ENCODE assay signal across 9 cellular contexts in genomic region chrX:107741318-107741813, GRCh38. TPM values are rescaled to one million over a fixed set of nuclear protein-coding genes. Genes with fewer than 3 reads are reported as not detected.
A peak's percentile ranks its signal among the peaks of the same experiment; 100 is the strongest.
DNase-seq lines count a peak whose midpoint lies in the region; ATAC-seq and TF ChIP-seq lines count a peak whose summit lies in the region.
"Had no signal": no experiment of that assay in that cellular context is flagged by ENCODE, and none has a peak within 500 bp of the region (broad histone marks: within the 10 kb centered on the region; RNA-seq: fewer than 3 reads in every experiment).

No MANE protein-coding gene starts in this region.

- peaks cover 13 to 28% of the 10 kb centered on the region in 2 donors for H3K4me1 Mint-ChIP-seq in natural killer cell treated with Interleukin-12 subunit alpha and Interleukin-12 subunit beta and Interleukin-15 and Interleukin-18, amount 100 ng/mL, for 72 hours (ENCODE audit: low read depth in 2 of 2)

- H3K4me3 Mint-ChIP-seq in natural killer cell treated with Interleukin-12 subunit alpha and Interleukin-12 subunit beta and Interleukin-15 and Interleukin-18, amount 100 ng/mL, for 72 hours: peak overlapping the region; percentile 73

- no peaks in the 10 kb centered on the region for H3K9me3 ChIP-seq in adrenal gland (replicated peaks in 1 of 3)

- H3K9me3 Mint-ChIP-seq in natural killer cell treated with Interleukin-12 subunit alpha and Interleukin-12 subunit beta and Interleukin-15 and Interleukin-18, amount 100 ng/mL, for 72 hours: no peaks in the 10 kb centered on the region

- TF ChIP-seq POLR2A in adrenal gland (IDR thresholded peaks at IDR 0.05): no peak

- ATAC-seq in GM18511 (IDR thresholded peaks at IDR 0.05; ENCODE audit: unreplicated experiment) (peak; percentile 24), HG02852 (IDR thresholded peaks at IDR 0.05; ENCODE audit: unreplicated experiment) (peak; percentile 5)
- ATAC-seq in natural killer cell treated with Interleukin-12 subunit alpha and Interleukin-12 subunit beta and Interleukin-15 and Interleukin-18, amount 100 ng/mL, for 72 hours: no peak

- H3K36me3 ChIP-seq in adrenal gland (replicated peaks in 1 of 2): no peaks in the 10 kb centered on the region

- DNase-seq in adrenal gland (no peak), HuH-7 (ENCODE audit: low spot score) (no peak), NCI-H2196 treated with DMSO at 0.1 percent for 48 hours (lab: John Stamatoyannopoulos, UW; ENCODE audit: unreplicated experiment) (no peak), GOT3 (lab: John Stamatoyannopoulos, UW) (no peak), AML-193 (lab: John Stamatoyannopoulos, UW) (no peak)
- DNase-seq in natural killer cell treated with Interleukin-12 subunit alpha and Interleukin-12 subunit beta and Interleukin-15 and Interleukin-18, amount 100 ng/mL, for 72 hours (ENCODE audit: low spot score): no peak

- WGBS in adrenal gland, 4 donors: 0 to 38% (median 29%) methylated on average over 2 to 7 of the region's 7 CpGs

- peak overlapping the region; percentile 63 to 95 (median 74) for H3K27ac ChIP-seq in adrenal gland

- no peak for TF ChIP-seq CTCF in adrenal gland (IDR thresholded peaks at IDR 0.05)

- H3K27me3 Mint-ChIP-seq in natural killer cell treated with Interleukin-12 subunit alpha and Interleukin-12 subunit beta and Interleukin-15 and Interleukin-18, amount 100 ng/mL, for 72 hours: no peaks in the 10 kb centered on the region

- no peak overlapping the region for H3K4me3 ChIP-seq in adrenal gland

- H3K27ac Mint-ChIP-seq in natural killer cell treated with Interleukin-12 subunit alpha and Interleukin-12 subunit beta and Interleukin-15 and Interleukin-18, amount 100 ng/mL, for 72 hours: peak overlapping the region; percentile 81 to 95

- peaks cover 50 to 87% of the 10 kb centered on the region in 2 donors for H3K4me1 ChIP-seq in adrenal gland (replicated peaks in 1 of 2)

- H3K36me3 Mint-ChIP-seq in natural killer cell treated with Interleukin-12 subunit alpha and Interleukin-12 subunit beta and Interleukin-15 and Interleukin-18, amount 100 ng/mL, for 72 hours: no peaks in the 10 kb centered on the region

- H3K27me3 ChIP-seq in adrenal gland: no peaks in the 10 kb centered on the region

- intact Hi-C loops in adrenal gland (cut with DNase I): no loop called here

RNA-seq across cellular contexts. Expression of gene TSC22D3, which starts 34.2 kb away (rescaled TPM):
- 100 to 1,000 TPM; 191 to 474 (median 379) TPM for total RNA-seq in adrenal gland
- polyA plus RNA-seq in adrenal gland: 100 to 1,000 TPM; 132 to 226 (median 146) TPM
- total RNA-seq in natural killer cell treated with Interleukin-12 subunit alpha and Interleukin-12 subunit beta and Interleukin-15 and Interleukin-18, amount 100 ng/mL, for 72 hours: 10 to 100 TPM in 1 of 2 donors, 1 to 10 TPM in 1; 8.6 to 20.3 TPM

RNA-seq across cellular contexts. Expression of gene NCBP2L, which starts 36.2 kb away (rescaled TPM):
- 1 to 10 TPM in 6 of 8 donors, under 1 TPM in 2; 0.26 to 3.5 (median 1.3) TPM for total RNA-seq in adrenal gland
- 1 to 10 TPM in 1 of 3 donors, under 1 TPM in 2; 0.40 to 2.3 (median 0.91) TPM for polyA plus RNA-seq in adrenal gland
- total RNA-seq in natural killer cell treated with Interleukin-12 subunit alpha and Interleukin-12 subunit beta and Interleukin-15 and Interleukin-18, amount 100 ng/mL, for 72 hours: not detected
- total RNA-seq: fibroblast of lung had no signal
- polyA plus RNA-seq: fibroblast of lung had no signal

Comparison
In these comparisons a context has a peak if more than half of its experiments do, and no peak if none do; other contexts are left out.
1. ATAC-seq: peak in GM18511 (single experiment) and HG02852 (single experiment); none in natural killer cell treated with Interleukin-12 subunit alpha and Interleukin-12 subunit beta and Interleukin-15 and Interleukin-18, amount 100 ng/mL, for 72 hours (0 of 2).
2. RNA of gene TSC22D3, which starts 34.2 kb away (total RNA-seq): 191 to 474 TPM in adrenal gland; 8.6 to 20.3 TPM in natural killer cell treated with Interleukin-12 subunit alpha and Interleukin-12 subunit beta and Interleukin-15 and Interleukin-18, amount 100 ng/mL, for 72 hours; every median in the first group is over 4 times any median in the second.